8 cellular contexts compared by ENCODE assay signal in the genomic region with DNA sequence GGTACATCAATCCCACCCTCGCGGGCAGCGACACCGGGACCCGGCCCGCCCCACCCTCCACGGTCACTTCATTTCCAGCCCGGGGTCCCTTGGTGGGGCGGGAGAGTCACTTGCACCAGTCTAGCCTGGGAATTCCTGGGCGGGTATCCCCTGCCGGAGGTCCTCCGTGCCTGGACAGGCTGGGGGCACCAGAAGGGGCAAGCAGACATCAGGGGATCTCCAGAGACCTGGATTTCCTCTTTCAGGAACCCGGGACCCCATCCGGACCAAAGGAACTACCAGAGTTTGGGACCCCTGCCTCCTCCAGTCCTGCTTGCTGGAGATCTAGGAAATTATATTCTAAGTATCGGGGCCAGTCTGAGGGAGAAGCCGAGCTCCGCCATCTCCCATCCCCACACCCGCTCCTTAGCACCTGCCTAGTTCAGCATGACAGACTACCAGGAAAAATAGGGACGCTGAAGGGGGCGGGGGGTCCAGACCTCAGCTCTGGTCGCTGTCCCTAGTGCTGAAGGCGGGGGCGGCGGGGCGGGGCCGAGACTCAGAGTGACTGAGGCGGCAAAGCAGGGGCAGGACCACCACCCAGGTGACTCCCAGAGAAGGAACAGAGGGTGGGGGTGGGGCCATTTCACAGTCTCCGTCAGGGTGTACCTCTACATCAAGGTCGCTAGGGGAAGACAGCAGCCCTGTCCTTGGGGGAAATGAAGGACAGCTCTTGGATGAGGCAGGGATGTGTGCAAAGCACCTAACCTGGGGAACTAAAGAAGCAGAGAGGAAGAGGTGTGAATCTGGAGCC. TPM values are rescaled to one million over a fixed set of nuclear protein-coding genes. Genes with fewer than 3 reads are reported as not detected.
DNase-seq lines count a peak whose midpoint lies in the region; ATAC-seq, FAIRE-seq and TF ChIP-seq lines count a peak whose summit lies in the region.

No MANE protein-coding gene starts in this region.

- no peaks in the 10 kb centered on the region for H3K36me3 ChIP-seq in HCT116 (ENCODE audit: control insufficient read depth in 1 of 2, insufficient read depth in 2 of 2, low read length in 2 of 2)
- H3K36me3 ChIP-seq in endothelial cell of umbilical vein (ENCODE audit: control insufficient read depth in 2 of 2, extremely low read depth in 1 of 2, insufficient read depth in 2 of 2, low read length in 2 of 2): no peaks in the 10 kb centered on the region

- TF ChIP-seq RAD21 in HCT116 (IDR thresholded peaks at IDR 0.05; ENCODE audit: low read depth): peak; percentile 47; the same call in 1 of the 2 replicates

- BruUV-seq in HCT116 (replicated peaks; lab: Mats Ljungman, UMichigan) (no TSS peak), endothelial cell of umbilical vein (replicated peaks; lab: Mats Ljungman, UMichigan) (no TSS peak)

- dilution Hi-C loops in endothelial cell of umbilical vein (cut with MboI; ENCODE audit: extremely low pct_ligation_motif_present, low sequenced_read_pairs): no loop called here

- intact Hi-C loops in HCT116 (cut with micrococcal nuclease): loop anchor here (1.0 to 5.0 kb wide), 2 partner anchors 45 to 224 kb away; no protein-coding TSS in a partner anchor
- intact Hi-C loops in endothelial cell of umbilical vein (cut with micrococcal nuclease): loop anchor here (1.0 kb wide), 3 partner anchors 16 to 45 kb away; a partner anchor contains a TSS

- H2AFZ ChIP-seq in HCT116 (ENCODE audit: low read depth, low read length, poor library complexity, severe bottlenecking) (no peak overlapping the region), endothelial cell of umbilical vein (ENCODE audit: low read depth, low read length) (peak overlapping the region; percentile 89)

- DNase-seq in AG09319 (ENCODE audit: extremely low read depth, low read depth) (no peak), HCT116 (ENCODE audit: low read depth, low spot score) (no peak), NCI-H748 treated with DMSO at 0.1 percent for 48 hours (lab: John Stamatoyannopoulos, UW) (peak; percentile 73), endothelial cell of umbilical vein (ENCODE audit: low read depth, low spot score) (peak; percentile 33), putamen (ENCODE audit: low spot score) (no peak)
- peak; percentile 19 for DNase-seq in activated CD8-positive, alpha-beta memory T cell treated with anti-CD3 and anti-CD28 coated beads, Interleukin-2, amount 50 U/mL, for 1 hour (ENCODE audit: extremely low read depth)
- peak; percentile 61 to 89 (median 78) for DNase-seq in naive thymus-derived CD8-positive, alpha-beta T cell
- peak; percentile 68 to 88 (median 78) for DNase-seq in stimulated activated naive CD4-positive, alpha-beta T cell (lab: John Stamatoyannopoulos, UW)

- CTCF ChIA-PET in HCT116 (lab: Charles Lee): interaction anchor here (0.9 to 1.2 kb wide), 4 partner anchors 27 to 71 kb away, joined by 3 to 5 read pairs (median 4); no protein-coding TSS in a partner anchor
- CTCF ChIA-PET in endothelial cell of umbilical vein (lab: Charles Lee): interaction anchor here (0.6 to 1.2 kb wide), 7 partner anchors 19 to 45 kb away, joined by 3 to 12 read pairs (median 5); a partner anchor contains a TSS

- RAD21 ChIA-PET in HCT116 (lab: Charles Lee; ENCODE audit: low non-redundant PET in 1 of 2, low total read pairs in 2 of 2, uncharacterized antibody in 2 of 2, unreplicated experiment in 2 of 2): interaction anchor here (0.6 to 0.8 kb wide), 2 partner anchors 30 to 285 kb away, joined by 5 to 8 read pairs; a partner anchor contains a TSS

- H3K9me1 ChIP-seq in endothelial cell of umbilical vein (replicated peaks; ENCODE audit: control insufficient read depth, extremely low read depth, insufficient read depth, low read length): no peaks in the 10 kb centered on the region

- H4K20me1 ChIP-seq in HCT116 (ENCODE audit: insufficient read depth) (no peaks in the 10 kb centered on the region), endothelial cell of umbilical vein (replicated peaks; ENCODE audit: control insufficient read depth, extremely low read depth, insufficient read depth, low read length) (no peaks in the 10 kb centered on the region)

- H3K27me3 ChIP-seq in HCT116 (ENCODE audit: insufficient read depth, low read length): no peaks in the 10 kb centered on the region
- H3K27me3 ChIP-seq in endothelial cell of umbilical vein (ENCODE audit: control insufficient read depth in 2 of 2, insufficient read depth in 2 of 2, low read length in 2 of 2): peaks cover 0 to 2% of the 10 kb centered on the region in 2 experiments

- POLR2A ChIA-PET in HCT116 (lab: Charles Lee) (no interaction called here), endothelial cell of umbilical vein (lab: Charles Lee) (no interaction called here)
- POLR2A ChIA-PET in naive thymus-derived CD8-positive, alpha-beta T cell (lab: Charles Lee): interaction anchor here (0.8 to 1.3 kb wide), 3 partner anchors 34 to 46 kb away, joined by 3 to 4 read pairs (median 3); no protein-coding TSS in a partner anchor

- H3K27me3 Mint-ChIP-seq in naive thymus-derived CD8-positive, alpha-beta T cell: no peaks in the 10 kb centered on the region

- H3K27ac ChIP-seq in HCT116 (ENCODE audit: low read depth, low read length) (peak overlapping the region; percentile 63), endothelial cell of umbilical vein (ENCODE audit: insufficient read depth, low read depth, low read length) (no peak overlapping the region)

- H3K9ac ChIP-seq in HCT116 (ENCODE audit: low read length) (peak overlapping the region; percentile 67), endothelial cell of umbilical vein (replicated peaks; ENCODE audit: extremely low read depth, insufficient read depth, low read length) (no peak overlapping the region)

- TF ChIP-seq POLR2A in HCT116 (IDR thresholded peaks at IDR 0.05; ENCODE audit: borderline replicate concordance, extremely low read depth, insufficient read depth, insufficient read length): no peak
- TF ChIP-seq POLR2A in endothelial cell of umbilical vein (IDR thresholded peaks at IDR 0.05; ENCODE audit: low read depth, low read length): no peak

- ATAC-seq in HCT116: peak; percentile 55
- ATAC-seq in naive thymus-derived CD8-positive, alpha-beta T cell: peak; percentile 40 to 69

- H3K9me3 ChIP-seq in HCT116 (ENCODE audit: control insufficient read depth in 1 of 2, insufficient read depth in 1 of 2, low read depth in 1 of 2, low read length in 2 of 2) (no peaks in the 10 kb centered on the region), endothelial cell of umbilical vein (replicated peaks; ENCODE audit: control insufficient read depth, insufficient read depth, low read length) (no peaks in the 10 kb centered on the region)

- H3K4me2 ChIP-seq in HCT116 (ENCODE audit: low read length) (peak overlapping the region; percentile 100), endothelial cell of umbilical vein (ENCODE audit: insufficient read depth, low read length) (peak overlapping the region; percentile 67)

- H3K9me2 ChIP-seq in HCT116 (ENCODE audit: insufficient read depth): no peaks in the 10 kb centered on the region

- peak overlapping the region; percentile 76 to 85 for H3K4me3 ChIP-seq in HCT116 (replicated peaks in 1 of 2; ENCODE audit: low read depth in 1 of 2, low read length in 2 of 2)
- peak overlapping the region; percentile 15 to 68 (median 53) for H3K4me3 ChIP-seq in endothelial cell of umbilical vein (replicated peaks in 1 of 3; ENCODE audit: insufficient read depth in 1 of 3, low read depth in 1 of 3, low read length in 3 of 3)

- H3K27ac Mint-ChIP-seq in naive thymus-derived CD8-positive, alpha-beta T cell: peak overlapping the region in 8 of 10 donors; percentile 5 to 88 (median 46)

- H3K4me1 ChIP-seq in HCT116 (ENCODE audit: control insufficient read depth in 1 of 2, insufficient read depth in 2 of 2, low read length in 2 of 2) (peaks cover 10 to 30% of the 10 kb centered on the region in 2 experiments), endothelial cell of umbilical vein (ENCODE audit: control insufficient read depth, extremely low read depth, insufficient read depth, low read length) (peaks cover 13% of the 10 kb centered on the region)

- peak; percentile 20 for TF ChIP-seq CTCF in AG09319 (IDR thresholded peaks at IDR 0.05; ENCODE audit: low read depth, low read length)
- peak in 2 of 3 experiments; percentile 51; a peak in 4 of 6 replicates for TF ChIP-seq CTCF in HCT116 (IDR thresholded peaks at IDR 0.05 in 2 of 3, conservative IDR thresholded peaks at IDR 0.05 in 1 of 3; ENCODE audit: borderline replicate concordance in 1 of 3, insufficient read depth in 1 of 3, low read depth in 2 of 3, low read length in 2 of 3)
- TF ChIP-seq CTCF in endothelial cell of umbilical vein (IDR thresholded peaks at IDR 0.05; ENCODE audit: extremely low read depth in 1 of 2, insufficient read depth in 1 of 2, low read depth in 1 of 2, low read length in 2 of 2): peak; percentile 4 to 16

- FAIRE-seq in endothelial cell of umbilical vein (lab: Jason Lieb, UNC): peak; percentile 15

- peak overlapping the region; percentile 60 to 83 (median 74) for H3K4me3 Mint-ChIP-seq in naive thymus-derived CD8-positive, alpha-beta T cell

- no peaks in the 10 kb centered on the region for H3K9me3 Mint-ChIP-seq in naive thymus-derived CD8-positive, alpha-beta T cell

- no peaks in the 10 kb centered on the region for H3K36me3 Mint-ChIP-seq in naive thymus-derived CD8-positive, alpha-beta T cell

- peaks cover 5% of the 10 kb centered on the region; the same call in 1 of the 2 replicates for H3K79me2 ChIP-seq in HCT116 (ENCODE audit: insufficient read depth, low read length)
- no peaks in the 10 kb centered on the region for H3K79me2 ChIP-seq in endothelial cell of umbilical vein (ENCODE audit: control insufficient read depth, insufficient read depth, low read length)

- H3K4me1 Mint-ChIP-seq in naive thymus-derived CD8-positive, alpha-beta T cell: peaks cover 12 to 34% (median 29%) of the 10 kb centered on the region in 4 donors

RNA-seq across cellular contexts. Expression of a gene that starts 0.8 kb away (rescaled TPM):
- 8.5 TPM for total RNA-seq in HCT116 (2021; ENCODE audit: unreplicated experiment)
- polyA plus RNA-seq in HCT116 (2012): 6.3 TPM in 2 replicates
- total RNA-seq in endothelial cell of umbilical vein: 1.8 and 3.3 TPM in 2 replicates
- polyA plus RNA-seq in endothelial cell of umbilical vein: 4.1 and 4.6 TPM in 2 replicates
- 1.3 and 2.7 TPM in 2 replicates for polyA plus RNA-seq in endothelial cell of umbilical vein (2011; cell fraction: cytosol; rRNA removed)
- polyA plus RNA-seq in endothelial cell of umbilical vein (2011; cell fraction: nucleus; rRNA removed): 19.7 and 30.1 TPM in 2 replicates
- 1.5 and 1.6 TPM in 2 replicates for polyA plus RNA-seq in endothelial cell of umbilical vein (2012)
- 2.8 and 4.9 TPM in 2 replicates for polyA minus RNA-seq in endothelial cell of umbilical vein
- polyA minus RNA-seq in endothelial cell of umbilical vein (2011; cell fraction: cytosol; rRNA and poly(A)+ RNA removed): 4.5 TPM
- polyA minus RNA-seq in endothelial cell of umbilical vein (2011; cell fraction: nucleus; rRNA and poly(A)+ RNA removed): 3.3 and 3.5 TPM in 2 replicates
- total RNA-seq in naive thymus-derived CD8-positive, alpha-beta T cell: 1 to 10 TPM; 3.9 to 4.1 TPM
- under 1 TPM in 2 of 3 donors, not detected in 1; 0.20 to 0.51 TPM for polyA plus RNA-seq in naive thymus-derived CD8-positive, alpha-beta T cell

RNA-seq across cellular contexts. Expression of a gene that starts 4.8 kb away (rescaled TPM):
- total RNA-seq in HCT116 (2021; ENCODE audit: unreplicated experiment): 72.6 TPM
- polyA plus RNA-seq in HCT116 (2012): 59.5 and 63.3 TPM in 2 replicates
- 61.7 and 69.1 TPM in 2 replicates for total RNA-seq in endothelial cell of umbilical vein
- 80.9 and 84.8 TPM in 2 replicates for polyA plus RNA-seq in endothelial cell of umbilical vein
- 24.4 and 27.0 TPM in 2 replicates for polyA plus RNA-seq in endothelial cell of umbilical vein (2011; cell fraction: cytosol; rRNA removed)
- polyA plus RNA-seq in endothelial cell of umbilical vein (2011; cell fraction: nucleus; rRNA removed): 560 and 582 TPM in 2 replicates
- polyA plus RNA-seq in endothelial cell of umbilical vein (2012): 32.4 and 34.0 TPM in 2 replicates
- polyA minus RNA-seq in endothelial cell of umbilical vein: 83.6 and 98.2 TPM in 2 replicates
- 24.1 TPM for polyA minus RNA-seq in endothelial cell of umbilical vein (2011; cell fraction: cytosol; rRNA and poly(A)+ RNA removed)
- polyA minus RNA-seq in endothelial cell of umbilical vein (2011; cell fraction: nucleus; rRNA and poly(A)+ RNA removed): 100 and 109 TPM in 2 replicates
- 100 to 1,000 TPM; 115 to 134 TPM for total RNA-seq in naive thymus-derived CD8-positive, alpha-beta T cell
- polyA plus RNA-seq in naive thymus-derived CD8-positive, alpha-beta T cell: 10 to 100 TPM; 11.3 to 22.6 (median 12.9) TPM

RNA-seq across cellular contexts. Expression of a gene that starts 15.9 kb away (rescaled TPM):
- total RNA-seq in HCT116 (2021; ENCODE audit: unreplicated experiment): 64.2 TPM
- polyA plus RNA-seq in HCT116 (2012): 69.6 and 72.5 TPM in 2 replicates
- 80.1 and 80.8 TPM in 2 replicates for total RNA-seq in endothelial cell of umbilical vein
- 306 and 342 TPM in 2 replicates for polyA plus RNA-seq in endothelial cell of umbilical vein
- 157 and 171 TPM in 2 replicates for polyA plus RNA-seq in endothelial cell of umbilical vein (2011; cell fraction: cytosol; rRNA removed)
- 76.5 and 78.5 TPM in 2 replicates for polyA plus RNA-seq in endothelial cell of umbilical vein (2011; cell fraction: nucleus; rRNA removed)
- polyA plus RNA-seq in endothelial cell of umbilical vein (2012): 76.7 and 82.9 TPM in 2 replicates
- 125 and 131 TPM in 2 replicates for polyA minus RNA-seq in endothelial cell of umbilical vein
- 87.9 TPM for polyA minus RNA-seq in endothelial cell of umbilical vein (2011; cell fraction: cytosol; rRNA and poly(A)+ RNA removed)
- polyA minus RNA-seq in endothelial cell of umbilical vein (2011; cell fraction: nucleus; rRNA and poly(A)+ RNA removed): 22.5 and 23.7 TPM in 2 replicates
- 100 to 1,000 TPM in 1 of 2 experiments, 10 to 100 TPM in 1; 93.3 to 105 TPM for total RNA-seq in naive thymus-derived CD8-positive, alpha-beta T cell
- polyA plus RNA-seq in naive thymus-derived CD8-positive, alpha-beta T cell: 100 to 1,000 TPM; 124 to 189 (median 138) TPM

RNA-seq across cellular contexts. Expression of a gene that starts 22.8 kb away (rescaled TPM):
- total RNA-seq in HCT116 (2021; ENCODE audit: unreplicated experiment): 69.9 TPM
- polyA plus RNA-seq in HCT116 (2012): 41.9 and 50.3 TPM in 2 replicates
- total RNA-seq in endothelial cell of umbilical vein: 61.8 and 62.7 TPM in 2 replicates
- polyA plus RNA-seq in endothelial cell of umbilical vein: 26.6 and 27.4 TPM in 2 replicates
- 20.3 and 26.1 TPM in 2 replicates for polyA plus RNA-seq in endothelial cell of umbilical vein (2011; cell fraction: cytosol; rRNA removed)
- 23.2 and 24.1 TPM in 2 replicates for polyA plus RNA-seq in endothelial cell of umbilical vein (2011; cell fraction: nucleus; rRNA removed)
- 36.0 and 43.1 TPM in 2 replicates for polyA plus RNA-seq in endothelial cell of umbilical vein (2012)
- 12.0 and 12.6 TPM in 2 replicates for polyA minus RNA-seq in endothelial cell of umbilical vein
- polyA minus RNA-seq in endothelial cell of umbilical vein (2011; cell fraction: cytosol; rRNA and poly(A)+ RNA removed): 15.0 TPM
- 7.2 and 7.4 TPM in 2 replicates for polyA minus RNA-seq in endothelial cell of umbilical vein (2011; cell fraction: nucleus; rRNA and poly(A)+ RNA removed)
- 10 to 100 TPM; 10.7 to 13.5 TPM for total RNA-seq in naive thymus-derived CD8-positive, alpha-beta T cell
- 1 to 10 TPM; 1.8 to 2.5 (median 2.3) TPM for polyA plus RNA-seq in naive thymus-derived CD8-positive, alpha-beta T cell

RNA-seq across cellular contexts. Expression of a gene that starts 23.1 kb away (rescaled TPM):
- total RNA-seq in HCT116 (2021; ENCODE audit: unreplicated experiment) (0.17 TPM), endothelial cell of umbilical vein (not detected in 2 replicates)
- polyA plus RNA-seq in HCT116 (2012): not detected in 2 replicates
- 0.03 TPM in 1 of 2 replicates, not detected in the other for polyA plus RNA-seq in endothelial cell of umbilical vein
- polyA plus RNA-seq in endothelial cell of umbilical vein (2011; cell fraction: cytosol; rRNA removed): 0.03 TPM in 1 of 2 replicates, not detected in the other
- 0.06 TPM in 1 of 2 replicates, not detected in the other for polyA plus RNA-seq in endothelial cell of umbilical vein (2011; cell fraction: nucleus; rRNA removed)
- polyA plus RNA-seq in endothelial cell of umbilical vein (2012): not detected in 2 replicates
- 0.38 and 0.92 TPM in 2 replicates for polyA minus RNA-seq in endothelial cell of umbilical vein
- not detected for polyA minus RNA-seq in endothelial cell of umbilical vein (2011; cell fraction: cytosol; rRNA and poly(A)+ RNA removed)
- not detected in 2 replicates for polyA minus RNA-seq in endothelial cell of umbilical vein (2011; cell fraction: nucleus; rRNA and poly(A)+ RNA removed)
- total RNA-seq in naive thymus-derived CD8-positive, alpha-beta T cell: not detected
- polyA plus RNA-seq in naive thymus-derived CD8-positive, alpha-beta T cell: not detected

Comparison
In these comparisons a context has a peak if more than half of its experiments do, and no peak if none do; other contexts are left out.
1. DNase-seq: peak in NCI-H748 treated with DMSO at 0.1 percent for 48 hours (single experiment), activated CD8-positive, alpha-beta memory T cell treated with anti-CD3 and anti-CD28 coated beads, Interleukin-2, amount 50 U/mL, for 1 hour (single experiment), endothelial cell of umbilical vein (single experiment), naive thymus-derived CD8-positive, alpha-beta T cell (10 of 10) and stimulated activated naive CD4-positive, alpha-beta T cell (6 of 6); none in AG09319 (single experiment), HCT116 (single experiment) and putamen (single experiment).
2. Peak in every context shown above with its lines, with median percentiles within 50 percentile points of each other: CTCF ChIP-seq.